Comparison of ENCODE assay signal across 18 cellular contexts in the genomic region with DNA sequence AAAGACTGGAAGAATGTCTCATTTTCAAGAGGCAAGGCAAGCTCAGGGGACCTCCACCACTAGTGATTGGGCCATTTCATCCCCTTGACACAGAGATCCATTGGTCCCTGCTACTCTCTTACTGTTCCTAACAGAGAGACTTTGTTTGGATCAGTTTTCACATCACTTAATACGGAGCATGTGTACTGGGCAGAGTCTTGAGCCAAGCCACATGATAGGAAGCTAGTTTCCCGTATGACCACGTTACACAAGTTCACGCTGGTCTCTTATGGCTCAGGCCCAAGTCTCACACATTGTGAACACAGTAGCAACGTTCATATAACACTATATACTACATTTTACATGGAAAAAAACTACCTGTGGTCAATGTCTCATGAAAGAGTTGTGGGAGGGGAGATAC.
DNase-seq lines count a peak whose midpoint lies in the region; ATAC-seq lines count a peak whose summit lies in the region.
"Had no signal": no experiment of that assay in that cellular context is flagged by ENCODE, and none has a peak within 500 bp of the region (broad histone marks: within the 10 kb centered on the region; RNA-seq: fewer than 3 reads in every experiment).

No MANE protein-coding gene starts in this region.

- H3K4me3 ChIP-seq in SJSA1 (no peak overlapping the region), mesenchymal stem cell (ENCODE audit: insufficient read depth in 1 of 2, low read depth in 1 of 2, low read length in 2 of 2) (no peak overlapping the region)
- H3K4me3 ChIP-seq: thoracic aorta had no signal

- H3K18ac ChIP-seq in mesenchymal stem cell (ENCODE audit: low read depth in 1 of 2, low read length in 2 of 2): peak overlapping the region in 1 of 2 experiments; percentile 64

- H3K9me3 ChIP-seq in SJSA1 (replicated peaks) (no peaks in the 10 kb centered on the region), mesenchymal stem cell (ENCODE audit: control insufficient read depth, low read length) (no peaks in the 10 kb centered on the region)
- H3K9me3 ChIP-seq: thoracic aorta had no signal

- H3K27ac ChIP-seq in SJSA1 (peak overlapping the region; percentile 6), mesenchymal stem cell (ENCODE audit: low read length, poor library complexity, severe bottlenecking) (no peak overlapping the region)
- H3K27ac ChIP-seq: foreskin keratinocyte, thoracic aorta had no signal

- H3K14ac ChIP-seq in mesenchymal stem cell (ENCODE audit: low read length in 2 of 2): no peak overlapping the region

- H4K91ac ChIP-seq in mesenchymal stem cell (ENCODE audit: low read length): no peak overlapping the region

- no peak overlapping the region for H2BK120ac ChIP-seq in mesenchymal stem cell (ENCODE audit: low read depth, low read length)

- H3K9ac ChIP-seq in mesenchymal stem cell (ENCODE audit: low read length): peak overlapping the region; percentile 5

- peaks cover 21% of the 10 kb centered on the region for H3K4me1 ChIP-seq in SJSA1 (replicated peaks)
- peaks cover 2% of the 10 kb centered on the region for H3K4me1 ChIP-seq in mesenchymal stem cell (ENCODE audit: control insufficient read depth, insufficient read depth, low read depth, low read length)

- peak overlapping the region; percentile 41 for H2AK5ac ChIP-seq in mesenchymal stem cell (ENCODE audit: low read length, severe bottlenecking)

- no peaks in the 10 kb centered on the region for H3K79me1 ChIP-seq in mesenchymal stem cell (replicated peaks; ENCODE audit: low read length, poor library complexity, severe bottlenecking)

- no peak overlapping the region for H3K23ac ChIP-seq in mesenchymal stem cell (ENCODE audit: low read length in 2 of 2)

- peak; percentile 64 for DNase-seq in COLO829 (ENCODE audit: low spot score)
- DNase-seq in SJSA1 (ENCODE audit: low read depth in 1 of 2, low spot score in 2 of 2): no peak
- peak; percentile 66 for DNase-seq in fibroblast of peridontal ligament (ENCODE audit: extremely low read depth)
- DNase-seq in mesenchymal stem cell: no peak
- DNase-seq in KBM-7: no peak
- DNase-seq: anterior cingulate cortex; CD8-positive, alpha-beta T cell; DND-41; effector memory CD4-positive, alpha-beta T cell; left colon; NCI-H1930; NCI-H446 treated with DMSO at 0.1 percent for 48 hours had no signal

- H2BK15ac ChIP-seq in mesenchymal stem cell (ENCODE audit: low read depth, poor library complexity, severe bottlenecking): peak overlapping the region; percentile 65

- H3K27me3 ChIP-seq in SJSA1 (replicated peaks): no peaks in the 10 kb centered on the region
- H3K27me3 ChIP-seq in mesenchymal stem cell (ENCODE audit: control insufficient read depth in 1 of 2, insufficient read depth in 1 of 2, low read length in 2 of 2): peaks cover 0 to 2% of the 10 kb centered on the region in 2 experiments
- H3K27me3 ChIP-seq: foreskin keratinocyte had no signal

- no peak overlapping the region for H4K8ac ChIP-seq in mesenchymal stem cell (ENCODE audit: low read length)

- H3K4ac ChIP-seq in mesenchymal stem cell (ENCODE audit: low read depth in 1 of 2, low read length in 2 of 2): no peak overlapping the region

- peak overlapping the region in 1 of 2 experiments; percentile 63 for H2BK12ac ChIP-seq in mesenchymal stem cell (ENCODE audit: low read length in 2 of 2)

- no peak overlapping the region for H3K4me2 ChIP-seq in mesenchymal stem cell (ENCODE audit: low read length, poor library complexity, severe bottlenecking)

- WGBS in mesenchymal stem cell: 96% methylated on average over 4 of the region's 5 CpGs

- H3K36me3 ChIP-seq in SJSA1 (no peaks in the 10 kb centered on the region), mesenchymal stem cell (ENCODE audit: control insufficient read depth in 1 of 2, insufficient read depth in 2 of 2, low read depth in 1 of 2, low read length in 2 of 2) (no peaks in the 10 kb centered on the region)
- H3K36me3 ChIP-seq: thoracic aorta had no signal

- no peak overlapping the region for H2AFZ ChIP-seq in mesenchymal stem cell (ENCODE audit: low read depth, low read length)

- in situ Hi-C loops in KBM-7 (cut with MboI; ENCODE audit: low pct_unique_long_range_greater_than_20kb, low sequenced_read_pairs): no loop called here

- no peak for ATAC-seq in HG03108 (IDR thresholded peaks at IDR 0.05; ENCODE audit: unreplicated experiment)
- ATAC-seq in HG03354 (IDR thresholded peaks at IDR 0.05; ENCODE audit: poor library complexity, severe bottlenecking, unreplicated experiment): no peak
- no peak for ATAC-seq in GM18861 (IDR thresholded peaks at IDR 0.05; ENCODE audit: unreplicated experiment)
- ATAC-seq: CD8-positive, alpha-beta T cell; foreskin keratinocyte; left colon; stimulated activated memory B cell treated with anti-CD40 and anti-IgM and Interleukin-4, amounts not matched to agents 10 μg/mL and 1 μg/mL and 100 μg/mL, for 72 hours had no signal

- H2BK5ac ChIP-seq in mesenchymal stem cell (ENCODE audit: low read depth, low read length, poor library complexity, severe bottlenecking): no peak overlapping the region

Comparison
In these comparisons a context has a peak if more than half of its experiments do, and no peak if none do; other contexts are left out.
1. DNase-seq: peak in COLO829 (single experiment) and fibroblast of peridontal ligament (single experiment); none in SJSA1 (0 of 2), mesenchymal stem cell (single experiment) and KBM-7 (single experiment).